In genomic region chr12:117329756-117330155, GRCh38 we compare ENCODE assay signal across 3 cellular contexts. TPM values are rescaled to one million over a fixed set of nuclear protein-coding genes. Genes with fewer than 3 reads are reported as not detected.
"Had no signal": no experiment of that assay in that cellular context is flagged by ENCODE, and none has a peak within 500 bp of the region (broad histone marks: within the 10 kb centered on the region; RNA-seq: fewer than 3 reads in every experiment).

No MANE protein-coding gene starts in this region.

- H3K4me3 ChIP-seq: GM12878 had no signal

- ATAC-seq: GM12878 had no signal

- DNase-seq: GDM1, GF-D8 had no signal

RNA-seq across cellular contexts. Expression of gene NOS1, which starts 31.7 kb away (rescaled TPM):
- total RNA-seq: GM12878 had no signal
